In genomic region chr1:44730741-44731512, GRCh38 we compare ENCODE assay signal across 1 cellular context.
TF ChIP-seq lines count a peak whose summit lies in the region.

RNU5D-1 (minus strand) TSS chr1:44731170.

TF ChIP-seq in HepG2, 621 proteins besides CTCF, POLR2A, EP300 and RAD21 (continued from another document and continues in another):
- TF ChIP-seq RERE (CRISPR knock-in tag; IDR thresholded peaks at IDR 0.05; ENCODE audit: low read depth), result no peak
- TF ChIP-seq CEBPB (IDR thresholded peaks at IDR 0.05; ENCODE audit: borderline replicate concordance, low read depth, low read length), result no peak
- no peak for TF ChIP-seq MXD1 (CRISPR knock-in tag; IDR thresholded peaks at IDR 0.05)
- TF ChIP-seq ATF2 (CRISPR knock-in tag; IDR thresholded peaks at IDR 0.05), result peak; percentile 84
- 0 out of 2 replicates have a peak, but pooled peaks have one; percentile 62 for TF ChIP-seq ZBTB39 (CRISPR knock-in tag; IDR thresholded peaks at IDR 0.05)
- TF ChIP-seq ZNF766 (CRISPR knock-in tag; IDR thresholded peaks at IDR 0.05; ENCODE audit: borderline replicate concordance), result no peak
- TF ChIP-seq SNAPC5 (CRISPR knock-in tag; IDR thresholded peaks at IDR 0.05; ENCODE audit: borderline replicate concordance), result peak; percentile 100
- TF ChIP-seq NR1H2 (CRISPR knock-in tag; IDR thresholded peaks at IDR 0.05; ENCODE audit: borderline replicate concordance, low read depth), result no peak
- TF ChIP-seq NAIF1 (CRISPR knock-in tag; IDR thresholded peaks at IDR 0.05; ENCODE audit: borderline replicate concordance), result no peak
- TF ChIP-seq MEF2D (CRISPR knock-in tag; IDR thresholded peaks at IDR 0.05), result peak; percentile 62; the same call in 1 of the 2 replicates
- no peak for TF ChIP-seq SNAI1 (CRISPR knock-in tag; IDR thresholded peaks at IDR 0.05; ENCODE audit: borderline replicate concordance)
- TF ChIP-seq IRF1 (CRISPR knock-in tag; IDR thresholded peaks at IDR 0.05; ENCODE audit: low read depth), result no peak
- TF ChIP-seq IKZF4 (CRISPR knock-in tag; IDR thresholded peaks at IDR 0.05; ENCODE audit: borderline replicate concordance, low read depth, not compliant biosample characterization), result no peak
- TF ChIP-seq KLF11 (CRISPR knock-in tag; IDR thresholded peaks at IDR 0.05), result no peak
- TF ChIP-seq ZNF710 (CRISPR knock-in tag; IDR thresholded peaks at IDR 0.05; ENCODE audit: borderline replicate concordance), result no peak
- no peak for TF ChIP-seq ZNF543 (CRISPR knock-in tag; IDR thresholded peaks at IDR 0.05)
- no peak for TF ChIP-seq HOXA9 (CRISPR knock-in tag; IDR thresholded peaks at IDR 0.05; ENCODE audit: borderline replicate concordance)
- TF ChIP-seq ZNF576 (CRISPR knock-in tag; IDR thresholded peaks at IDR 0.05), result no peak
- TF ChIP-seq JUN (CRISPR knock-in tag; IDR thresholded peaks at IDR 0.05), result no peak; the same call in 1 of the 2 replicates
- peak; percentile 52; the same call in 1 of the 2 replicates for TF ChIP-seq SMAD3 (CRISPR knock-in tag; IDR thresholded peaks at IDR 0.05)
- no peak for TF ChIP-seq STAG1 (CRISPR knock-in tag; IDR thresholded peaks at IDR 0.05)
- no peak; a peak in 2 of 4 replicates for TF ChIP-seq NR2F1 (CRISPR knock-in tag; IDR thresholded peaks at IDR 0.05)
- no peak for TF ChIP-seq TCF7L2 (IDR thresholded peaks at IDR 0.05; ENCODE audit: low read depth, low read length)
- peak; percentile 49; the same call in 1 of the 2 replicates for TF ChIP-seq ZNF431 (CRISPR knock-in tag; IDR thresholded peaks at IDR 0.05; ENCODE audit: borderline replicate concordance, low read depth)
- TF ChIP-seq SP1 (IDR thresholded peaks at IDR 0.05), result no peak
- TF ChIP-seq SP1 (CRISPR knock-in tag; IDR thresholded peaks at IDR 0.05), result no peak
- no peak for TF ChIP-seq HNRNPUL1 (IDR thresholded peaks at IDR 0.05; ENCODE audit: low read depth, low read length)
- peak; percentile 73 for TF ChIP-seq ATF1 (CRISPR knock-in tag; IDR thresholded peaks at IDR 0.05)
- no peak for TF ChIP-seq PBX2 (CRISPR knock-in tag; IDR thresholded peaks at IDR 0.05)
- TF ChIP-seq ZNF788 (CRISPR knock-in tag; IDR thresholded peaks at IDR 0.05; ENCODE audit: borderline replicate concordance), result no peak
- TF ChIP-seq MYC (CRISPR knock-in tag; IDR thresholded peaks at IDR 0.05; ENCODE audit: borderline replicate concordance), result no peak
- 0 out of 2 replicates have a peak, but pooled peaks have one; percentile 58 for TF ChIP-seq PLSCR1 (CRISPR knock-in tag; IDR thresholded peaks at IDR 0.05; ENCODE audit: borderline replicate concordance)
- TF ChIP-seq MXD4 (CRISPR knock-in tag; IDR thresholded peaks at IDR 0.05), result peak; percentile 77; the same call in 1 of the 2 replicates
- TF ChIP-seq ETV5 (CRISPR knock-in tag; IDR thresholded peaks at IDR 0.05; ENCODE audit: borderline replicate concordance), result no peak
- TF ChIP-seq NFYB (CRISPR knock-in tag; IDR thresholded peaks at IDR 0.05), result no peak
- TF ChIP-seq ZNF850 (CRISPR knock-in tag; conservative IDR thresholded peaks at IDR 0.05), result no peak
- 0 out of 2 replicates have a peak, but pooled peaks have one; percentile 3 for TF ChIP-seq ZNF281 (CRISPR knock-in tag; IDR thresholded peaks at IDR 0.05; ENCODE audit: borderline replicate concordance)
